8 cellular contexts compared by ENCODE assay signal in genomic region chr1:51329443-51330325, GRCh38. TPM values are rescaled to one million over a fixed set of nuclear protein-coding genes. Genes with fewer than 3 reads are reported as not detected.
DNase-seq lines count a peak whose midpoint lies in the region; ATAC-seq and TF ChIP-seq lines count a peak whose summit lies in the region.

No MANE protein-coding gene starts in this region.

- no TSS peak for BruUV-seq in A673 (replicated peaks; lab: Mats Ljungman, UMichigan)
- no TSS peak for BruUV-seq in MCF 10A (replicated peaks; lab: Mats Ljungman, UMichigan)

- H3K27ac ChIP-seq in A673 (ENCODE audit: low read depth, low read length, poor library complexity, severe bottlenecking) (no peak overlapping the region), lower lobe of right lung (peak overlapping the region; percentile 71)

- no peaks in the 10 kb centered on the region for H3K27me3 Mint-ChIP-seq in MCF 10A (ENCODE audit: insufficient read depth, unreplicated experiment)

- CTCF ChIA-PET in A673 (lab: Charles Lee), result no interaction called here
- CTCF ChIA-PET in MCF 10A (lab: Yijun Ruan, JAX), result no interaction called here

- intact Hi-C loops in A673 (cut with micrococcal nuclease; ENCODE audit: unreplicated experiment) (no loop called here), MCF 10A (cut with micrococcal nuclease) (no loop called here), lower lobe of right lung (cut with DNase I) (no loop called here)

- H3K4me1 Mint-ChIP-seq in MCF 10A (ENCODE audit: insufficient read depth, unreplicated experiment), result peaks cover 13% of the 10 kb centered on the region

- no peak for DNase-seq in A673 (ENCODE audit: low spot score)
- DNase-seq in LNCaP clone FGC (ENCODE audit: low read depth), result peak; percentile 96
- DNase-seq in MCF 10A (ENCODE audit: unreplicated experiment), result no peak
- peak; percentile 87 for DNase-seq in lower lobe of right lung
- DNase-seq in RPMI8226, result no peak
- DNase-seq in NCI-H524 treated with DMSO at 0.1 percent for 48 hours (lab: John Stamatoyannopoulos, UW), result no peak

- peak overlapping the region; percentile 16 for H3K4me3 ChIP-seq in A673 (ENCODE audit: low read depth, low read length, poor library complexity, severe bottlenecking)
- H3K4me3 ChIP-seq in LNCaP clone FGC (ENCODE audit: low read depth, low read length), result peak overlapping the region; percentile 48
- H3K4me3 ChIP-seq in lower lobe of right lung, result peak overlapping the region; percentile 40

- ATAC-seq in lower lobe of right lung (peak; percentile 91 to 93), HG03342 (IDR thresholded peaks at IDR 0.05; ENCODE audit: unreplicated experiment) (no peak), GM19023 (IDR thresholded peaks at IDR 0.05; ENCODE audit: unreplicated experiment) (no peak)

- no peaks in the 10 kb centered on the region for H3K36me3 ChIP-seq in A673 (ENCODE audit: insufficient read depth, low read length, poor library complexity, severe bottlenecking)
- H3K36me3 ChIP-seq in lower lobe of right lung, result no peaks in the 10 kb centered on the region

- POLR2A ChIA-PET in A673 (lab: Charles Lee; ENCODE audit: low non-redundant PET), result no interaction called here
- POLR2A ChIA-PET in MCF 10A (lab: Yijun Ruan, JAX), result no interaction called here

- H3K27me3 ChIP-seq in A673 (replicated peaks; ENCODE audit: insufficient read depth, low read depth, low read length, poor library complexity) (no peaks in the 10 kb centered on the region), lower lobe of right lung (ENCODE audit: low read depth) (no peaks in the 10 kb centered on the region)

- no peak for TF ChIP-seq CTCF in A673 (conservative IDR thresholded peaks at IDR 0.05; ENCODE audit: low read depth, low read length)
- no peak for TF ChIP-seq CTCF in LNCaP clone FGC (IDR thresholded peaks at IDR 0.05; ENCODE audit: control insufficient read depth, extremely low read depth, insufficient read depth)
- TF ChIP-seq CTCF in MCF 10A (IDR thresholded peaks at IDR 0.05; ENCODE audit: unreplicated experiment), result no peak
- TF ChIP-seq CTCF in lower lobe of right lung (IDR thresholded peaks at IDR 0.05), result no peak

- no peak overlapping the region for H3K27ac Mint-ChIP-seq in MCF 10A (ENCODE audit: low read depth, unreplicated experiment)

- H3K9me3 ChIP-seq in A673 (ENCODE audit: low read depth, low read length, poor library complexity, severe bottlenecking) (no peaks in the 10 kb centered on the region), lower lobe of right lung (no peaks in the 10 kb centered on the region)

- no peaks in the 10 kb centered on the region for H3K36me3 Mint-ChIP-seq in MCF 10A (ENCODE audit: insufficient read depth, unreplicated experiment)

- no peaks in the 10 kb centered on the region for H3K9me3 Mint-ChIP-seq in MCF 10A (ENCODE audit: unreplicated experiment)

- H3K4me1 ChIP-seq in A673 (ENCODE audit: insufficient read depth, low read length, poor library complexity, severe bottlenecking), result peaks cover 17% of the 10 kb centered on the region
- H3K4me1 ChIP-seq in lower lobe of right lung, result peaks cover 16% of the 10 kb centered on the region

- peak overlapping the region; percentile 54 for H3K4me3 Mint-ChIP-seq in MCF 10A (ENCODE audit: unreplicated experiment)

RNA-seq across cellular contexts. Expression of gene TTC39A, which starts 0.7 kb away (rescaled TPM):
- total RNA-seq in A673 (2021), result 3.1 and 5.1 TPM in 2 replicates
- 0.35 and 1.2 TPM in 2 replicates for total RNA-seq in MCF 10A (2022)
- total RNA-seq in lower lobe of right lung, result 34.9 TPM

Comparison
In these comparisons a context has a peak if more than half of its experiments do, and no peak if none do; other contexts are left out.
1. DNase-seq: peak in LNCaP clone FGC (single experiment) and lower lobe of right lung (single experiment); none in A673 (single experiment), MCF 10A (single experiment), RPMI8226 (single experiment) and NCI-H524 treated with DMSO at 0.1 percent for 48 hours (single experiment).
2. ATAC-seq: peak in lower lobe of right lung (2 of 2); none in HG03342 (single experiment) and GM19023 (single experiment).
3. Peak in every context shown above with its lines, with median percentiles within 50 percentile points of each other: H3K4me3 ChIP-seq.